8 cellular contexts compared by ENCODE assay signal in the genomic region with DNA sequence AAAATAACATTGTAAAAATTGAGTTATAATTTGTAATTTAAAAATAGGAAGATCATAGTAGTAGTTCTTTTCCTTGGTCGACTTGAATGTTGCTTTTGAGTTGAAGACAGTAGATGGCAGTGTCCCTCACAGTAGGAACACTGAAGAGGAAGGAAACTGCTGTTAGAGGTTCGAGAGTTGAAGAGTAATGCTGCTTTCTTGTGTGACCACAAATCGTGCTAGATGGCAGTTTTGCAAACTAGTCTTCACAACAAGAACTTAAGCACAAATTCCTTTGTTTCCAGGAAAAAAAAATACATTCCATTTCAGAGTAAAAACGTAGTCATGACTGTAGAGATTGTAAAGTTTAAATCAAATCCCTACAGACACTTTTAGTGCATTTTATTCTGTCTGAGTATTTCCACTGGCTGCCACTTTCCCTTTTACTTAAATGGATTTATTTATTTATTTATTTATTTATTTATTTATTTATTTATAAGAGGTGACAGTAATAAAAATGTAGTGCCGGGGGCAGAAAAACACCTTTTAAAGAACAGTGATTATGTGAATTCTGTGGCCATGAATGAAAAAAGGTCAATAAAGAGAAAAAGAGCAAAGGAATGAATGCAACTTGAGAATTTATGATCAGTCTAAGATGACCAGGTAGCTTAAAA. TPM values are rescaled to one million over a fixed set of nuclear protein-coding genes. Genes with fewer than 3 reads are reported as not detected.
DNase-seq lines count a peak whose midpoint lies in the region; ATAC-seq and TF ChIP-seq lines count a peak whose summit lies in the region.

No MANE protein-coding gene starts in this region.

- H3K27me3 ChIP-seq in Panc1 (ENCODE audit: control insufficient read depth, insufficient read depth, low read length) = no peaks in the 10 kb centered on the region
- no peaks in the 10 kb centered on the region for H3K27me3 ChIP-seq in liver (ENCODE audit: control insufficient read depth in 4 of 4, insufficient read depth in 4 of 4, low read length in 3 of 4)

- 17% methylated on average over 5 of the region's 5 CpGs for WGBS in liver

- DNase-seq in DMS153 (lab: John Stamatoyannopoulos, UW) (peak; percentile 45), HFF-Myc (ENCODE audit: extremely low read depth, low read depth) (peak; percentile 84), Panc1 (ENCODE audit: low read depth, low spot score) (no peak), cerebellum (ENCODE audit: low spot score) (peak; percentile 46), type B pancreatic cell (ENCODE audit: extremely low spot score, unreplicated experiment) (no peak), cerebellar nuclear complex (lab: John Stamatoyannopoulos, UW) (no peak)
- no peak for DNase-seq in activated CD8-positive, alpha-beta memory T cell treated with anti-CD3 and anti-CD28 coated beads, Interleukin-2, amount 50 U/mL, for 48 hours

- peaks cover 12% of the 10 kb centered on the region for H3K4me1 Mint-ChIP-seq in type B pancreatic cell (ENCODE audit: unreplicated experiment)

- no TSS peak for BruUV-seq in Panc1 (replicated peaks; lab: Mats Ljungman, UMichigan)

- peak overlapping the region; percentile 68 to 87 for H3K9ac ChIP-seq in liver (ENCODE audit: low read depth in 1 of 2, low read length in 2 of 2)

- intact Hi-C loops in Panc1 (cut with micrococcal nuclease; ENCODE audit: unreplicated experiment) = loop anchor here (10.0 kb wide), 1 partner anchor 200 kb away; no protein-coding TSS in a partner anchor

- POLR2A ChIA-PET in Panc1 (lab: Charles Lee) = no interaction called here

- in situ Hi-C loops in Panc1 (cut with HindIII; ENCODE audit: low pct_unique_long_range_greater_than_20kb, low sequenced_read_pairs) = no loop called here

- H3K27ac ChIP-seq in Panc1 (ENCODE audit: low read length) = no peak overlapping the region
- H3K27ac ChIP-seq in liver (ENCODE audit: low read depth in 1 of 2, low read length in 2 of 2) = peak overlapping the region; percentile 79 to 87

- peak; percentile 68 for TF ChIP-seq CTCF in HFF-Myc (IDR thresholded peaks at IDR 0.05; ENCODE audit: low read depth, low read length, missing control alignments)
- TF ChIP-seq CTCF in Panc1 (IDR thresholded peaks at IDR 0.05) = peak; percentile 59; the same call in 1 of the 2 replicates
- TF ChIP-seq CTCF in liver (IDR thresholded peaks at IDR 0.05; ENCODE audit: low read depth, low read length, missing input control) = peak; percentile 50
- peak; percentile 72 for TF ChIP-seq CTCF in type B pancreatic cell (conservative IDR thresholded peaks at IDR 0.05)

- H3K4me3 ChIP-seq in HFF-Myc (replicated peaks; ENCODE audit: low read depth, low read length) (no peak overlapping the region), Panc1 (ENCODE audit: low read depth in 2 of 2, low read length in 2 of 2) (no peak overlapping the region), liver (ENCODE audit: low read depth in 1 of 3, low read length in 3 of 3) (peak overlapping the region in 2 of 3 donors; percentile 58 to 61)

- H3K36me3 ChIP-seq in Panc1 (ENCODE audit: control insufficient read depth, insufficient read depth, low read length) (peaks cover 12% of the 10 kb centered on the region; the same call in 1 of the 2 replicates), liver (ENCODE audit: control insufficient read depth in 4 of 4, insufficient read depth in 3 of 4, low read depth in 1 of 4, low read length in 3 of 4) (peaks cover 2 to 21% (median 10%) of the 10 kb centered on the region in 4 donors)

- TF ChIP-seq RAD21 in liver (IDR thresholded peaks at IDR 0.05) = peak; percentile 90 to 95

- no peak overlapping the region for H3K27ac Mint-ChIP-seq in type B pancreatic cell

- H3K4me1 ChIP-seq in Panc1 (ENCODE audit: control insufficient read depth, insufficient read depth, low read length) (no peaks in the 10 kb centered on the region), liver (ENCODE audit: control insufficient read depth in 4 of 4, insufficient read depth in 4 of 4, low read length in 3 of 4) (peaks cover 6 to 28% (median 14%) of the 10 kb centered on the region in 4 donors)

- H3K4me3 Mint-ChIP-seq in type B pancreatic cell = no peak overlapping the region

- H3K27me3 Mint-ChIP-seq in type B pancreatic cell = no peaks in the 10 kb centered on the region

- peaks cover 3% of the 10 kb centered on the region for H3K36me3 Mint-ChIP-seq in type B pancreatic cell

- CTCF ChIA-PET in Panc1 (lab: Charles Lee) = interaction anchor here (0.9 kb wide), 1 partner anchor 135 kb away, joined by 3 read pairs; no protein-coding TSS in a partner anchor

- 0 out of 2 replicates have a peak, but pooled peaks have one; percentile 68 for ATAC-seq in Panc1

- H3K9me3 Mint-ChIP-seq in type B pancreatic cell = no peaks in the 10 kb centered on the region

- no peaks in the 10 kb centered on the region for H3K9me3 ChIP-seq in Panc1 (ENCODE audit: control insufficient read depth, insufficient read depth, low read depth, low read length)
- H3K9me3 ChIP-seq in liver (ENCODE audit: control insufficient read depth in 4 of 4, low read length in 3 of 4) = no peaks in the 10 kb centered on the region

TF ChIP-seq in liver, 16 proteins besides CTCF, POLR2A, EP300 and RAD21:
- TF ChIP-seq EGR1 (IDR thresholded peaks at IDR 0.05; ENCODE audit: low read depth in 2 of 2) (no peak), YY1 (IDR thresholded peaks at IDR 0.05) (peak; percentile 15), HNF4A (conservative IDR thresholded peaks at IDR 0.05) (peak in 1 of 2 donors; percentile 11), SP1 (IDR thresholded peaks at IDR 0.05) (no peak), NR2F2 (IDR thresholded peaks at IDR 0.05) (peak; percentile 24), RXRA (IDR thresholded peaks at IDR 0.05) (peak in 1 of 2 donors; percentile 37)
TF ChIP-seq in liver: peak in this region for 4.

RNA-seq across cellular contexts. Expression of a gene that starts 54.6 kb away (rescaled TPM):
- total RNA-seq in Panc1 (2021; ENCODE audit: unreplicated experiment) (43.3 TPM), cerebellum (45.8 TPM), liver (10 to 100 TPM; 16.3 to 22.3 TPM), type B pancreatic cell (ENCODE audit: low replicate concordance) (68.7 and 89.0 TPM in 2 replicates)
- polyA plus RNA-seq in Panc1 (2012; ENCODE audit: insufficient read length) = 17.7 TPM
- polyA plus RNA-seq in liver = 1 to 10 TPM; 5.4 to 8.2 TPM

Comparison
In these comparisons a context has a peak if more than half of its experiments do, and no peak if none do; other contexts are left out.
1. DNase-seq: peak in DMS153 (single experiment), HFF-Myc (single experiment) and cerebellum (single experiment); none in Panc1 (single experiment), type B pancreatic cell (single experiment), activated CD8-positive, alpha-beta memory T cell treated with anti-CD3 and anti-CD28 coated beads, Interleukin-2, amount 50 U/mL, for 48 hours (single experiment) and cerebellar nuclear complex (0 of 2).
2. H3K4me3 ChIP-seq: peak in liver (2 of 3); none in HFF-Myc (single experiment) and Panc1 (0 of 2).
3. Peak in every context shown above with its lines, with median percentiles within 50 percentile points of each other: CTCF ChIP-seq.